Comparison of ENCODE assay signal across 10 cellular contexts in the genomic region with DNA sequence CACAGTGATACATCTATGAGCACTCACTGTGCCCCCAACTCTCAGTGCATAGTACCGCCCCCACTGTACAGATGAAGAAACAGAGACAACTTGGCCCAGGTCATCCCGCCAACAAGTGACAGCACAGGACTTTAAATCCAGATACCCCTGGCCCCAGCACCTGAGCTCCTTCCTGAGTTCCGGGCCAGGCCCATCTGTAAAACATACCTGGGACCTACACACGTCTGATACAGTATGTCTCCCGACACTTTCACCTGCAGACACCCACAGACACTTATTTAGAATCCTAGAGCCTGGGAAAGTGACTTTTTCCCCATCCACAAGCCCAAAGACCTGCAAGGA.
DNase-seq lines count a peak whose midpoint lies in the region; ATAC-seq, FAIRE-seq and TF ChIP-seq lines count a peak whose summit lies in the region.
"Had no signal": no experiment of that assay in that cellular context is flagged by ENCODE, and none has a peak within 500 bp of the region (broad histone marks: within the 10 kb centered on the region; RNA-seq: fewer than 3 reads in every experiment).

No MANE protein-coding gene starts in this region.

- intact Hi-C loops in endothelial cell of umbilical vein (cut with micrococcal nuclease) (loop anchor here (1.0 to 5.0 kb wide), 3 partner anchors 10 to 103 kb away; a partner anchor contains a TSS), vagina (cut with DNase I) (no loop called here)

- no peaks in the 10 kb centered on the region for H4K20me1 ChIP-seq in endothelial cell of umbilical vein (replicated peaks; ENCODE audit: control insufficient read depth, extremely low read depth, insufficient read depth, low read length)

- H3K9me3 ChIP-seq in endothelial cell of umbilical vein (replicated peaks; ENCODE audit: control insufficient read depth, insufficient read depth, low read length) (no peaks in the 10 kb centered on the region), vagina (no peaks in the 10 kb centered on the region), endodermal cell (ENCODE audit: control insufficient read depth, low read length) (no peaks in the 10 kb centered on the region)

- H3K4me1 ChIP-seq in endothelial cell of umbilical vein (ENCODE audit: control insufficient read depth, extremely low read depth, insufficient read depth, low read length) (peaks cover 47% of the 10 kb centered on the region), vagina (peaks cover 63% of the 10 kb centered on the region), endodermal cell (ENCODE audit: control insufficient read depth, insufficient read depth, low read length) (no peaks in the 10 kb centered on the region)

- H3K79me2 ChIP-seq in endothelial cell of umbilical vein (ENCODE audit: control insufficient read depth, insufficient read depth, low read length), result peaks cover 10% of the 10 kb centered on the region

- H3K4me2 ChIP-seq in endothelial cell of umbilical vein (ENCODE audit: insufficient read depth, low read length), result no peak overlapping the region

- TF ChIP-seq POLR2A in endothelial cell of umbilical vein (IDR thresholded peaks at IDR 0.05; ENCODE audit: low read depth, low read length), result no peak
- no peak for TF ChIP-seq POLR2A in vagina (IDR thresholded peaks at IDR 0.05)

- no peak for FAIRE-seq in endothelial cell of umbilical vein (lab: Jason Lieb, UNC)

- no peaks in the 10 kb centered on the region for H3K36me3 ChIP-seq in endothelial cell of umbilical vein (ENCODE audit: control insufficient read depth in 2 of 2, extremely low read depth in 1 of 2, insufficient read depth in 2 of 2, low read length in 2 of 2)
- H3K36me3 ChIP-seq in vagina, result no peaks in the 10 kb centered on the region
- peaks cover 74% of the 10 kb centered on the region for H3K36me3 ChIP-seq in endodermal cell (ENCODE audit: control insufficient read depth, insufficient read depth, low read length)
- H3K36me3 ChIP-seq: cardiac muscle cell had no signal

- WGBS in endodermal cell (ENCODE audit: insufficient coverage in 1 of 2, insufficient read length in 1 of 2), 2 experiments, result 92 to 94% methylated on average over 3 to 5 of the region's 5 CpGs

- CTCF ChIA-PET in endothelial cell of umbilical vein (lab: Charles Lee), result no interaction called here

- H2AFZ ChIP-seq in endothelial cell of umbilical vein (ENCODE audit: low read depth, low read length), result no peak overlapping the region

- no peak overlapping the region for H3K4me3 ChIP-seq in endothelial cell of umbilical vein (replicated peaks in 1 of 3; ENCODE audit: insufficient read depth in 1 of 3, low read depth in 1 of 3, low read length in 3 of 3)
- H3K4me3 ChIP-seq in vagina, result no peak overlapping the region
- no peak overlapping the region for H3K4me3 ChIP-seq in endodermal cell (ENCODE audit: low read length)
- H3K4me3 ChIP-seq: cardiac muscle cell had no signal

- H3K9ac ChIP-seq in endothelial cell of umbilical vein (replicated peaks; ENCODE audit: extremely low read depth, insufficient read depth, low read length) (no peak overlapping the region), endodermal cell (ENCODE audit: extremely low read depth, low read length, poor library complexity, severe bottlenecking) (no peak overlapping the region)

- peak overlapping the region; percentile 67 for H3K27ac ChIP-seq in endothelial cell of umbilical vein (ENCODE audit: insufficient read depth, low read depth, low read length)
- peak overlapping the region; percentile 53 for H3K27ac ChIP-seq in vagina
- H3K27ac ChIP-seq in endodermal cell (ENCODE audit: low read depth, low read length), result no peak overlapping the region
- H3K27ac ChIP-seq: cardiac muscle cell had no signal

- no TSS peak for BruUV-seq in endothelial cell of umbilical vein (replicated peaks; lab: Mats Ljungman, UMichigan)

- peak overlapping the region; percentile 50 for H3K27ac Mint-ChIP-seq in activated naive CD8-positive, alpha-beta T cell
- H3K27ac Mint-ChIP-seq in activated naive CD8-positive, alpha-beta T cell treated with anti-CD3 and anti-CD28 coated beads for 36 hours, result no peak overlapping the region
- H3K27ac Mint-ChIP-seq in neural crest cell (ENCODE audit: unreplicated experiment) (peak overlapping the region; percentile 65), endodermal cell (no peak overlapping the region)

- POLR2A ChIA-PET in endothelial cell of umbilical vein (lab: Charles Lee), result no interaction called here

- TF ChIP-seq CTCF in endothelial cell of umbilical vein (IDR thresholded peaks at IDR 0.05; ENCODE audit: extremely low read depth in 1 of 2, insufficient read depth in 1 of 2, low read depth in 1 of 2, low read length in 2 of 2) (no peak), neural crest cell (conservative IDR thresholded peaks at IDR 0.05) (no peak), vagina (IDR thresholded peaks at IDR 0.05) (no peak), endodermal cell (conservative IDR thresholded peaks at IDR 0.05) (no peak)

- H3K4me3 Mint-ChIP-seq in activated naive CD8-positive, alpha-beta T cell, result peak overlapping the region; percentile 46
- no peak overlapping the region for H3K4me3 Mint-ChIP-seq in activated naive CD8-positive, alpha-beta T cell treated with anti-CD3 and anti-CD28 coated beads for 36 hours
- H3K4me3 Mint-ChIP-seq in neural crest cell (no peak overlapping the region), endodermal cell (no peak overlapping the region)

- H3K27me3 ChIP-seq in endothelial cell of umbilical vein (ENCODE audit: control insufficient read depth in 2 of 2, insufficient read depth in 2 of 2, low read length in 2 of 2) (no peaks in the 10 kb centered on the region), vagina (no peaks in the 10 kb centered on the region), endodermal cell (ENCODE audit: control insufficient read depth, insufficient read depth, low read length, poor library complexity, severe bottlenecking) (no peaks in the 10 kb centered on the region)
- H3K27me3 ChIP-seq: cardiac muscle cell had no signal

- H3K36me3 Mint-ChIP-seq in activated naive CD8-positive, alpha-beta T cell, result no peaks in the 10 kb centered on the region
- H3K36me3 Mint-ChIP-seq in activated naive CD8-positive, alpha-beta T cell treated with anti-CD3 and anti-CD28 coated beads for 36 hours, result no peaks in the 10 kb centered on the region
- H3K36me3 Mint-ChIP-seq in neural crest cell (ENCODE audit: low read depth) (no peaks in the 10 kb centered on the region), endodermal cell (ENCODE audit: low read depth) (peaks cover 55% of the 10 kb centered on the region)

- dilution Hi-C loops in endothelial cell of umbilical vein (cut with MboI; ENCODE audit: extremely low pct_ligation_motif_present, low sequenced_read_pairs), result no loop called here

- H3K4me1 Mint-ChIP-seq in activated naive CD8-positive, alpha-beta T cell (ENCODE audit: low read depth), result peaks cover 20% of the 10 kb centered on the region
- H3K4me1 Mint-ChIP-seq in activated naive CD8-positive, alpha-beta T cell treated with anti-CD3 and anti-CD28 coated beads for 36 hours, result peaks cover 24% of the 10 kb centered on the region
- H3K4me1 Mint-ChIP-seq in neural crest cell (peaks cover 28% of the 10 kb centered on the region), endodermal cell (peaks cover 4% of the 10 kb centered on the region)

- no peaks in the 10 kb centered on the region for H3K27me3 Mint-ChIP-seq in activated naive CD8-positive, alpha-beta T cell
- H3K27me3 Mint-ChIP-seq in activated naive CD8-positive, alpha-beta T cell treated with anti-CD3 and anti-CD28 coated beads for 36 hours, result no peaks in the 10 kb centered on the region
- H3K27me3 Mint-ChIP-seq in neural crest cell (ENCODE audit: low read depth) (no peaks in the 10 kb centered on the region), endodermal cell (ENCODE audit: insufficient read depth) (no peaks in the 10 kb centered on the region)

- DNase-seq in activated naive CD8-positive, alpha-beta T cell treated with anti-CD3 and anti-CD28 coated beads for 36 hours, result no peak
- DNase-seq in endothelial cell of umbilical vein (ENCODE audit: low read depth, low spot score), result no peak
- no peak for DNase-seq in neural crest cell (ENCODE audit: low read depth, low spot score)
- no peak for DNase-seq in vagina (ENCODE audit: extremely low spot score in 2 of 2)
- no peak for DNase-seq in activated naive CD4-positive, alpha-beta T cell treated with Interleukin-2 at 50 U/mL for 16 hours
- no peak for DNase-seq in endodermal cell
- DNase-seq: Right ventricle myocardium superior had no signal

- ATAC-seq in HG03565 (IDR thresholded peaks at IDR 0.05; ENCODE audit: unreplicated experiment), result no peak

- H3K9me1 ChIP-seq in endothelial cell of umbilical vein (replicated peaks; ENCODE audit: control insufficient read depth, extremely low read depth, insufficient read depth, low read length), result no peaks in the 10 kb centered on the region

- no peaks in the 10 kb centered on the region for H3K9me3 Mint-ChIP-seq in activated naive CD8-positive, alpha-beta T cell (ENCODE audit: low read depth)
- no peaks in the 10 kb centered on the region for H3K9me3 Mint-ChIP-seq in activated naive CD8-positive, alpha-beta T cell treated with anti-CD3 and anti-CD28 coated beads for 36 hours
- H3K9me3 Mint-ChIP-seq in neural crest cell (no peaks in the 10 kb centered on the region), endodermal cell (no peaks in the 10 kb centered on the region)

TF ChIP-seq in endothelial cell of umbilical vein, 7 proteins besides CTCF, POLR2A, EP300 and RAD21:
- TF ChIP-seq JUN (IDR thresholded peaks at IDR 0.05; ENCODE audit: borderline replicate concordance, insufficient read depth, insufficient read length, low read depth) (no peak), FOS (IDR thresholded peaks at IDR 0.05; ENCODE audit: borderline replicate concordance, insufficient read depth, low read length) (no peak)

Comparison
In these comparisons a context has a peak if more than half of its experiments do, and no peak if none do; other contexts are left out.
1. H3K27ac Mint-ChIP-seq: peak in activated naive CD8-positive, alpha-beta T cell (single experiment) and neural crest cell (single experiment); none in activated naive CD8-positive, alpha-beta T cell treated with anti-CD3 and anti-CD28 coated beads for 36 hours (single experiment) and endodermal cell (single experiment).